ENCODE assay signal across 1 cellular context in the genomic region with DNA sequence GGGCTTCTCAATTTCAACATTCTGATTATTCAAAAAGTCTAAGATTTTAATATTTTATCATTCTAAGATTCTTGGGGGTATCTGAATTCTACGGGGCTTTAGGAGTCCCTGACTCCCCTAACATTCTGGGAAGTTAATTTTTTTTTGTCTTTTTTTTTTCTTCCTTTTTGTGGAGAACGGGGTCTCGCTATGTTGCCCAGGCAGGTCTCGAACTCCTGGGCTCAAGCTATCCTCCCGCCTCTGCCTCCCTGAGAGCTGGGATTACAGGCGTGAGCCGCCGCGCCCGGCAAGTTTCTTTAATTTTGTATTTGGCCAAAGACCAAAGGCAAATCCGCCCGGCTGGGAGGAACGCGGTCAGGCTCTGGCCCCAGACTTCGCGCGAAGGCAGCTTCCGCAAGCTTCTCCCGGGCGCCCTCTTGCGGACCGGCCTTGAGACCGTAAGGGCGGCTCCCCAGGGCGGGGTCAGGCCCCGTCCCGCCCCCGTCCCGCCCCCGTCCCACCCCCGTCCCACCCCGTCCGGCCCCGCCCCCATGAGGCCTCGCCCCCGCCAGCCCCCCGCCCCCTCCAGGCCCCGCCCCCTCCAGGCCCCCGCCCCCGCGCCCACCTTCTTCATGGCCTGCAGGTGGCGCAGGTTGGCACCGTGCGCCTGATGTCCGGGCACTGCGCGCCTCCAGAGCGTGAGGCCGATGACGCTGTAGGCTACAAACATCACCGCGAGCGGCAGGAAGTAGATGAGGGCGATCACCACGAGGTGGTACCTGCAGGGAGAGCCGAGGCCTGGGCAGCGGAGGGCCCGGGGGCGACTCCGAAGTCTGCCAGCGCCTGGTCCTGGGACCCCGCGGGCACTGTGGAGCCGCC.
TF ChIP-seq lines count a peak whose summit lies in the region.

No MANE protein-coding gene starts in this region.

TF ChIP-seq in HepG2, 621 proteins besides CTCF, POLR2A, EP300 and RAD21 (continued from another document):
- TF ChIP-seq, protein P1, sequence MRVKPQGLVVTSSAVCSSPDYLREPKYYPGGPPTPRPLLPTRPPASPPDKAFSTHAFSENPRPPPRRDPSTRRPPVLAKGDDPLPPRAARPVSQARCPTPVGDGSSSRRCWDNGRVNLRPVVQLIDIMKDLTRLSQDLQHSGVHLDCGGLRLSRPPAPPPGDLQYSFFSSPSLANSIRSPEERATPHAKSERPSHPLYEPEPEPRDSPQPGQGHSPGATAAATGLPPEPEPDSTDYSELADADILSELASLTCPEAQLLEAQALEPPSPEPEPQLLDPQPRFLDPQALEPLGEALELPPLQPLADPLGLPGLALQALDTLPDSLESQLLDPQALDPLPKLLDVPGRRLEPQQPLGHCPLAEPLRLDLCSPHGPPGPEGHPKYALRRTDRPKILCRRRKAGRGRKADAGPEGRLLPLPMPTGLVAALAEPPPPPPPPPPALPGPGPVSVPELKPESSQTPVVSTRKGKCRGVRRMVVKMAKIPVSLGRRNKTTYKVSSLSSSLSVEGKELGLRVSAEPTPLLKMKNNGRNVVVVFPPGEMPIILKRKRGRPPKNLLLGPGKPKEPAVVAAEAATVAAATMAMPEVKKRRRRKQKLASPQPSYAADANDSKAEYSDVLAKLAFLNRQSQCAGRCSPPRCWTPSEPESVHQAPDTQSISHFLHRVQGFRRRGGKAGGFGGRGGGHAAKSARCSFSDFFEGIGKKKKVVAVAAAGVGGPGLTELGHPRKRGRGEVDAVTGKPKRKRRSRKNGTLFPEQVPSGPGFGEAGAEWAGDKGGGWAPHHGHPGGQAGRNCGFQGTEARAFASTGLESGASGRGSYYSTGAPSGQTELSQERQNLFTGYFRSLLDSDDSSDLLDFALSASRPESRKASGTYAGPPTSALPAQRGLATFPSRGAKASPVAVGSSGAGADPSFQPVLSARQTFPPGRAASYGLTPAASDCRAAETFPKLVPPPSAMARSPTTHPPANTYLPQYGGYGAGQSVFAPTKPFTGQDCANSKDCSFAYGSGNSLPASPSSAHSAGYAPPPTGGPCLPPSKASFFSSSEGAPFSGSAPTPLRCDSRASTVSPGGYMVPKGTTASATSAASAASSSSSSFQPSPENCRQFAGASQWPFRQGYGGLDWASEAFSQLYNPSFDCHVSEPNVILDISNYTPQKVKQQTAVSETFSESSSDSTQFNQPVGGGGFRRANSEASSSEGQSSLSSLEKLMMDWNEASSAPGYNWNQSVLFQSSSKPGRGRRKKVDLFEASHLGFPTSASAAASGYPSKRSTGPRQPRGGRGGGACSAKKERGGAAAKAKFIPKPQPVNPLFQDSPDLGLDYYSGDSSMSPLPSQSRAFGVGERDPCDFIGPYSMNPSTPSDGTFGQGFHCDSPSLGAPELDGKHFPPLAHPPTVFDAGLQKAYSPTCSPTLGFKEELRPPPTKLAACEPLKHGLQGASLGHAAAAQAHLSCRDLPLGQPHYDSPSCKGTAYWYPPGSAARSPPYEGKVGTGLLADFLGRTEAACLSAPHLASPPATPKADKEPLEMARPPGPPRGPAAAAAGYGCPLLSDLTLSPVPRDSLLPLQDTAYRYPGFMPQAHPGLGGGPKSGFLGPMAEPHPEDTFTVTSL (CRISPR knock-in tag; IDR thresholded peaks at IDR 0.05; ENCODE audit: borderline replicate concordance) = peak; percentile 36; the same call in 1 of the 2 replicates
- TF ChIP-seq, protein P2, sequence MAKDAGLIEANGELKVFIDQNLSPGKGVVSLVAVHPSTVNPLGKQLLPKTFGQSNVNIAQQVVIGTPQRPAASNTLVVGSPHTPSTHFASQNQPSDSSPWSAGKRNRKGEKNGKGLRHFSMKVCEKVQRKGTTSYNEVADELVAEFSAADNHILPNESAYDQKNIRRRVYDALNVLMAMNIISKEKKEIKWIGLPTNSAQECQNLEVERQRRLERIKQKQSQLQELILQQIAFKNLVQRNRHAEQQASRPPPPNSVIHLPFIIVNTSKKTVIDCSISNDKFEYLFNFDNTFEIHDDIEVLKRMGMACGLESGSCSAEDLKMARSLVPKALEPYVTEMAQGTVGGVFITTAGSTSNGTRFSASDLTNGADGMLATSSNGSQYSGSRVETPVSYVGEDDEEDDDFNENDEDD (CRISPR knock-in tag; IDR thresholded peaks at IDR 0.05; ENCODE audit: borderline replicate concordance) = peak; percentile 87
- TF ChIP-seq ZNF354B (CRISPR knock-in tag; IDR thresholded peaks at IDR 0.05) = no peak
- 0 out of 2 replicates have a peak, but pooled peaks have one; percentile 29 for TF ChIP-seq PHF20 (CRISPR knock-in tag; IDR thresholded peaks at IDR 0.05)
- TF ChIP-seq ESRRA (CRISPR knock-in tag; IDR thresholded peaks at IDR 0.05; ENCODE audit: low read depth) = no peak
- no peak for TF ChIP-seq NFIC (IDR thresholded peaks at IDR 0.05; ENCODE audit: low read length)
- no peak for TF ChIP-seq MEF2D (CRISPR knock-in tag; IDR thresholded peaks at IDR 0.05)
- no peak for TF ChIP-seq ZNF720 (CRISPR knock-in tag; IDR thresholded peaks at IDR 0.05)
- peak; percentile 83 for TF ChIP-seq KDM2A (CRISPR knock-in tag; IDR thresholded peaks at IDR 0.05; ENCODE audit: borderline replicate concordance, low read depth)
- no peak for TF ChIP-seq ZNF232 (CRISPR knock-in tag; IDR thresholded peaks at IDR 0.05; ENCODE audit: borderline replicate concordance)
- TF ChIP-seq MTF2 (CRISPR knock-in tag; IDR thresholded peaks at IDR 0.05; ENCODE audit: borderline replicate concordance) = no peak
- 0 out of 2 replicates have a peak, but pooled peaks have one; percentile 33 for TF ChIP-seq ZBTB38 (CRISPR knock-in tag; IDR thresholded peaks at IDR 0.05)
- no peak for TF ChIP-seq NFIB (CRISPR knock-in tag; IDR thresholded peaks at IDR 0.05; ENCODE audit: borderline replicate concordance)
- TF ChIP-seq ZNF792 (CRISPR knock-in tag; IDR thresholded peaks at IDR 0.05) = no peak
- no peak for TF ChIP-seq ZKSCAN5 (CRISPR knock-in tag; IDR thresholded peaks at IDR 0.05)
- no peak for TF ChIP-seq ZNF747 (CRISPR knock-in tag; IDR thresholded peaks at IDR 0.05; ENCODE audit: borderline replicate concordance)
- no peak for TF ChIP-seq GABPA (IDR thresholded peaks at IDR 0.05; ENCODE audit: low read depth, low read length)
- peak; percentile 47; the same call in 1 of the 2 replicates for TF ChIP-seq GABPA (CRISPR knock-in tag; IDR thresholded peaks at IDR 0.05; ENCODE audit: low read depth)
- 0 out of 2 replicates have a peak, but pooled peaks have one; percentile 36 for TF ChIP-seq NFKB2 (CRISPR knock-in tag; IDR thresholded peaks at IDR 0.05; ENCODE audit: borderline replicate concordance)
- TF ChIP-seq ZNF263 (CRISPR knock-in tag; IDR thresholded peaks at IDR 0.05) = peak; percentile 31
- no peak for TF ChIP-seq LCORL (IDR thresholded peaks at IDR 0.05)
- 0 out of 2 replicates have a peak, but pooled peaks have one; percentile 22 for TF ChIP-seq LCORL (CRISPR knock-in tag; IDR thresholded peaks at IDR 0.05)
- no peak for TF ChIP-seq SRSF1 (optimal IDR thresholded peaks at IDR 0.05; ENCODE audit: low read depth, low read length)
- peak; percentile 28; the same call in 1 of the 2 replicates for TF ChIP-seq ZNF768 (CRISPR knock-in tag; IDR thresholded peaks at IDR 0.05)
- TF ChIP-seq, protein P3, sequence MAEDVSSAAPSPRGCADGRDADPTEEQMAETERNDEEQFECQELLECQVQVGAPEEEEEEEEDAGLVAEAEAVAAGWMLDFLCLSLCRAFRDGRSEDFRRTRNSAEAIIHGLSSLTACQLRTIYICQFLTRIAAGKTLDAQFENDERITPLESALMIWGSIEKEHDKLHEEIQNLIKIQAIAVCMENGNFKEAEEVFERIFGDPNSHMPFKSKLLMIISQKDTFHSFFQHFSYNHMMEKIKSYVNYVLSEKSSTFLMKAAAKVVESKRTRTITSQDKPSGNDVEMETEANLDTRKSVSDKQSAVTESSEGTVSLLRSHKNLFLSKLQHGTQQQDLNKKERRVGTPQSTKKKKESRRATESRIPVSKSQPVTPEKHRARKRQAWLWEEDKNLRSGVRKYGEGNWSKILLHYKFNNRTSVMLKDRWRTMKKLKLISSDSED (CRISPR knock-in tag; IDR thresholded peaks at IDR 0.05) = no peak
- TF ChIP-seq, protein P4, sequence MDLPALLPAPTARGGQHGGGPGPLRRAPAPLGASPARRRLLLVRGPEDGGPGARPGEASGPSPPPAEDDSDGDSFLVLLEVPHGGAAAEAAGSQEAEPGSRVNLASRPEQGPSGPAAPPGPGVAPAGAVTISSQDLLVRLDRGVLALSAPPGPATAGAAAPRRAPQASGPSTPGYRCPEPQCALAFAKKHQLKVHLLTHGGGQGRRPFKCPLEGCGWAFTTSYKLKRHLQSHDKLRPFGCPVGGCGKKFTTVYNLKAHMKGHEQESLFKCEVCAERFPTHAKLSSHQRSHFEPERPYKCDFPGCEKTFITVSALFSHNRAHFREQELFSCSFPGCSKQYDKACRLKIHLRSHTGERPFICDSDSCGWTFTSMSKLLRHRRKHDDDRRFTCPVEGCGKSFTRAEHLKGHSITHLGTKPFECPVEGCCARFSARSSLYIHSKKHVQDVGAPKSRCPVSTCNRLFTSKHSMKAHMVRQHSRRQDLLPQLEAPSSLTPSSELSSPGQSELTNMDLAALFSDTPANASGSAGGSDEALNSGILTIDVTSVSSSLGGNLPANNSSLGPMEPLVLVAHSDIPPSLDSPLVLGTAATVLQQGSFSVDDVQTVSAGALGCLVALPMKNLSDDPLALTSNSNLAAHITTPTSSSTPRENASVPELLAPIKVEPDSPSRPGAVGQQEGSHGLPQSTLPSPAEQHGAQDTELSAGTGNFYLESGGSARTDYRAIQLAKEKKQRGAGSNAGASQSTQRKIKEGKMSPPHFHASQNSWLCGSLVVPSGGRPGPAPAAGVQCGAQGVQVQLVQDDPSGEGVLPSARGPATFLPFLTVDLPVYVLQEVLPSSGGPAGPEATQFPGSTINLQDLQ (CRISPR knock-in tag; IDR thresholded peaks at IDR 0.05) = 0 out of 2 replicates have a peak, but pooled peaks have one; percentile 26
- TF ChIP-seq JUND (CRISPR knock-in tag; IDR thresholded peaks at IDR 0.05) = no peak
- TF ChIP-seq SNRNP70 (IDR thresholded peaks at IDR 0.05; ENCODE audit: low read depth, low read length) = no peak
- peak; percentile 27; the same call in 1 of the 2 replicates for TF ChIP-seq ARNT2 (CRISPR knock-in tag; IDR thresholded peaks at IDR 0.05; ENCODE audit: low read depth)
- peak; percentile 87 for TF ChIP-seq SP4 (CRISPR knock-in tag; IDR thresholded peaks at IDR 0.05)
- TF ChIP-seq, protein P5, sequence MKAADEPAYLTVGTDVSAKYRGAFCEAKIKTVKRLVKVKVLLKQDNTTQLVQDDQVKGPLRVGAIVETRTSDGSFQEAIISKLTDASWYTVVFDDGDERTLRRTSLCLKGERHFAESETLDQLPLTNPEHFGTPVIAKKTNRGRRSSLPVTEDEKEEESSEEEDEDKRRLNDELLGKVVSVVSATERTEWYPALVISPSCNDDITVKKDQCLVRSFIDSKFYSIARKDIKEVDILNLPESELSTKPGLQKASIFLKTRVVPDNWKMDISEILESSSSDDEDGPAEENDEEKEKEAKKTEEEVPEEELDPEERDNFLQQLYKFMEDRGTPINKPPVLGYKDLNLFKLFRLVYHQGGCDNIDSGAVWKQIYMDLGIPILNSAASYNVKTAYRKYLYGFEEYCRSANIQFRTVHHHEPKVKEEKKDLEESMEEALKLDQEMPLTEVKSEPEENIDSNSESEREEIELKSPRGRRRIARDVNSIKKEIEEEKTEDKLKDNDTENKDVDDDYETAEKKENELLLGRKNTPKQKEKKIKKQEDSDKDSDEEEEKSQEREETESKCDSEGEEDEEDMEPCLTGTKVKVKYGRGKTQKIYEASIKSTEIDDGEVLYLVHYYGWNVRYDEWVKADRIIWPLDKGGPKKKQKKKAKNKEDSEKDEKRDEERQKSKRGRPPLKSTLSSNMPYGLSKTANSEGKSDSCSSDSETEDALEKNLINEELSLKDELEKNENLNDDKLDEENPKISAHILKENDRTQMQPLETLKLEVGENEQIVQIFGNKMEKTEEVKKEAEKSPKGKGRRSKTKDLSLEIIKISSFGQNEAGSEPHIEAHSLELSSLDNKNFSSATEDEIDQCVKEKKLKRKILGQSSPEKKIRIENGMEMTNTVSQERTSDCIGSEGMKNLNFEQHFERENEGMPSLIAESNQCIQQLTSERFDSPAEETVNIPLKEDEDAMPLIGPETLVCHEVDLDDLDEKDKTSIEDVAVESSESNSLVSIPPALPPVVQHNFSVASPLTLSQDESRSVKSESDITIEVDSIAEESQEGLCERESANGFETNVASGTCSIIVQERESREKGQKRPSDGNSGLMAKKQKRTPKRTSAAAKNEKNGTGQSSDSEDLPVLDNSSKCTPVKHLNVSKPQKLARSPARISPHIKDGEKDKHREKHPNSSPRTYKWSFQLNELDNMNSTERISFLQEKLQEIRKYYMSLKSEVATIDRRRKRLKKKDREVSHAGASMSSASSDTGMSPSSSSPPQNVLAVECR (CRISPR knock-in tag; IDR thresholded peaks at IDR 0.05; ENCODE audit: borderline replicate concordance) = 0 out of 2 replicates have a peak, but pooled peaks have one; percentile 16
- TF ChIP-seq, protein P6, sequence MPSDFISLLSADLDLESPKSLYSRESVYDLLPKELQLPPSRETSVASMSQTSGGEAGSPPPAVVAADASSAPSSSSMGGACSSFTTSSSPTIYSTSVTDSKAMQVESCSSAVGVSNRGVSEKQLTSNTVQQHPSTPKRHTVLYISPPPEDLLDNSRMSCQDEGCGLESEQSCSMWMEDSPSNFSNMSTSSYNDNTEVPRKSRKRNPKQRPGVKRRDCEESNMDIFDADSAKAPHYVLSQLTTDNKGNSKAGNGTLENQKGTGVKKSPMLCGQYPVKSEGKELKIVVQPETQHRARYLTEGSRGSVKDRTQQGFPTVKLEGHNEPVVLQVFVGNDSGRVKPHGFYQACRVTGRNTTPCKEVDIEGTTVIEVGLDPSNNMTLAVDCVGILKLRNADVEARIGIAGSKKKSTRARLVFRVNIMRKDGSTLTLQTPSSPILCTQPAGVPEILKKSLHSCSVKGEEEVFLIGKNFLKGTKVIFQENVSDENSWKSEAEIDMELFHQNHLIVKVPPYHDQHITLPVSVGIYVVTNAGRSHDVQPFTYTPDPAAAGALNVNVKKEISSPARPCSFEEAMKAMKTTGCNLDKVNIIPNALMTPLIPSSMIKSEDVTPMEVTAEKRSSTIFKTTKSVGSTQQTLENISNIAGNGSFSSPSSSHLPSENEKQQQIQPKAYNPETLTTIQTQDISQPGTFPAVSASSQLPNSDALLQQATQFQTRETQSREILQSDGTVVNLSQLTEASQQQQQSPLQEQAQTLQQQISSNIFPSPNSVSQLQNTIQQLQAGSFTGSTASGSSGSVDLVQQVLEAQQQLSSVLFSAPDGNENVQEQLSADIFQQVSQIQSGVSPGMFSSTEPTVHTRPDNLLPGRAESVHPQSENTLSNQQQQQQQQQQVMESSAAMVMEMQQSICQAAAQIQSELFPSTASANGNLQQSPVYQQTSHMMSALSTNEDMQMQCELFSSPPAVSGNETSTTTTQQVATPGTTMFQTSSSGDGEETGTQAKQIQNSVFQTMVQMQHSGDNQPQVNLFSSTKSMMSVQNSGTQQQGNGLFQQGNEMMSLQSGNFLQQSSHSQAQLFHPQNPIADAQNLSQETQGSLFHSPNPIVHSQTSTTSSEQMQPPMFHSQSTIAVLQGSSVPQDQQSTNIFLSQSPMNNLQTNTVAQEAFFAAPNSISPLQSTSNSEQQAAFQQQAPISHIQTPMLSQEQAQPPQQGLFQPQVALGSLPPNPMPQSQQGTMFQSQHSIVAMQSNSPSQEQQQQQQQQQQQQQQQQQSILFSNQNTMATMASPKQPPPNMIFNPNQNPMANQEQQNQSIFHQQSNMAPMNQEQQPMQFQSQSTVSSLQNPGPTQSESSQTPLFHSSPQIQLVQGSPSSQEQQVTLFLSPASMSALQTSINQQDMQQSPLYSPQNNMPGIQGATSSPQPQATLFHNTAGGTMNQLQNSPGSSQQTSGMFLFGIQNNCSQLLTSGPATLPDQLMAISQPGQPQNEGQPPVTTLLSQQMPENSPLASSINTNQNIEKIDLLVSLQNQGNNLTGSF (CRISPR knock-in tag; IDR thresholded peaks at IDR 0.05) = no peak
- no peak for TF ChIP-seq FOXA3 (CRISPR knock-in tag; IDR thresholded peaks at IDR 0.05)
- 0 out of 2 replicates have a peak, but pooled peaks have one; percentile 19 for TF ChIP-seq ZNF766 (CRISPR knock-in tag; IDR thresholded peaks at IDR 0.05; ENCODE audit: borderline replicate concordance)
